Comparison of ENCODE assay signal across 13 cellular contexts in genomic region chr6:31838968-31839367, GRCh38. TPM values are rescaled to one million over a fixed set of nuclear protein-coding genes. Genes with fewer than 3 reads are reported as not detected.
DNase-seq lines count a peak whose midpoint lies in the region; ATAC-seq and TF ChIP-seq lines count a peak whose summit lies in the region.
"Had no signal": no experiment of that assay in that cellular context is flagged by ENCODE, and none has a peak within 500 bp of the region (broad histone marks: within the 10 kb centered on the region; RNA-seq: fewer than 3 reads in every experiment).

No MANE protein-coding gene starts in this region.

- peaks cover 31% of the 10 kb centered on the region for H4K20me1 ChIP-seq in HCT116 (ENCODE audit: insufficient read depth)

- H2AFZ ChIP-seq in HCT116 (ENCODE audit: low read depth, low read length, poor library complexity, severe bottlenecking) = no peak overlapping the region
- H2AFZ ChIP-seq: parathyroid adenoma had no signal

- peaks cover 23% of the 10 kb centered on the region for H3K36me3 ChIP-seq in CD8-positive, alpha-beta T cell (ENCODE audit: insufficient read depth, low read length)
- peaks cover 24 to 50% of the 10 kb centered on the region in 2 experiments; a peak in 3 of 4 replicates for H3K36me3 ChIP-seq in HCT116 (ENCODE audit: control insufficient read depth in 1 of 2, insufficient read depth in 2 of 2, low read length in 2 of 2)

- RAD21 ChIA-PET in HCT116 (lab: Charles Lee; ENCODE audit: low non-redundant PET in 1 of 2, low total read pairs in 2 of 2, uncharacterized antibody in 2 of 2, unreplicated experiment in 2 of 2) = no interaction called here

- intact Hi-C loops in CD8-positive, alpha-beta T cell (cut with DNase I, micrococcal nuclease) = loop anchor here (5.0 to 10.0 kb wide), 2 partner anchors 172 to 356 kb away; partner anchors contain the start of genes CSNK2B (in 1 of the 2), GPSM3 (in 1 of the 2), LY6G5B (in 1 of the 2) and PBX2 (in 1 of the 2)
- intact Hi-C loops in HCT116 (cut with micrococcal nuclease) = loop anchor here (10.0 kb wide), 1 partner anchor 294 kb away; the partner anchor contains the start of genes ATP6V1G2, DDX39B and NFKBIL1

- no peak for TF ChIP-seq RAD21 in HCT116 (IDR thresholded peaks at IDR 0.05; ENCODE audit: low read depth)

- peaks cover 44% of the 10 kb centered on the region for H3K4me1 Mint-ChIP-seq in CD8-positive, alpha-beta T cell (ENCODE audit: low read depth)
- H3K4me1 Mint-ChIP-seq in activated naive CD8-positive, alpha-beta T cell (ENCODE audit: low read depth) = peaks cover 19% of the 10 kb centered on the region
- peaks cover 42% of the 10 kb centered on the region for H3K4me1 Mint-ChIP-seq in nephron progenitor cell

- H3K9ac ChIP-seq in HCT116 (ENCODE audit: low read length) = no peak overlapping the region
- H3K9ac ChIP-seq: parathyroid adenoma had no signal

- CTCF ChIA-PET in CD8-positive, alpha-beta T cell (lab: Charles Lee) = interaction anchor here (0.9 to 1.3 kb wide), 4 partner anchors 8 to 40 kb away, joined by 3 to 6 read pairs (median 3); partner anchors contain the start of genes HSPA1A and HSPA1L
- CTCF ChIA-PET in HCT116 (lab: Charles Lee) = no interaction called here

- H3K9me3 ChIP-seq in CD8-positive, alpha-beta T cell (ENCODE audit: low read length) = no peaks in the 10 kb centered on the region
- H3K9me3 ChIP-seq in HCT116 (ENCODE audit: control insufficient read depth in 1 of 2, insufficient read depth in 1 of 2, low read depth in 1 of 2, low read length in 2 of 2) = no peaks in the 10 kb centered on the region

- DNase-seq in CD8-positive, alpha-beta T cell = no peak
- DNase-seq in HCT116 (ENCODE audit: low read depth, low spot score) (no peak), nephron progenitor cell (no peak), SIG-M5 (lab: John Stamatoyannopoulos, UW) (no peak)
- DNase-seq: DMS53; left colon; NCI-H446 treated with DMSO at 0.1 percent for 48 hours; stimulated activated CD4-positive, alpha-beta T cell treated with anti-CD3 and anti-CD28 coated beads, Interleukin-4, amount 100 ng/mL, for 24 hours had no signal

- no peak for TF ChIP-seq CTCF in CD8-positive, alpha-beta T cell (IDR thresholded peaks at IDR 0.05)
- TF ChIP-seq CTCF in HCT116 (IDR thresholded peaks at IDR 0.05 in 2 of 3, conservative IDR thresholded peaks at IDR 0.05 in 1 of 3; ENCODE audit: borderline replicate concordance in 1 of 3, insufficient read depth in 1 of 3, low read depth in 2 of 3, low read length in 2 of 3) = no peak
- no peak for TF ChIP-seq CTCF in nephron progenitor cell (IDR thresholded peaks at IDR 0.05)

- peaks cover 62% of the 10 kb centered on the region for H3K36me3 Mint-ChIP-seq in CD8-positive, alpha-beta T cell
- H3K36me3 Mint-ChIP-seq in activated naive CD8-positive, alpha-beta T cell = peaks cover 31% of the 10 kb centered on the region
- H3K36me3 Mint-ChIP-seq in nephron progenitor cell (ENCODE audit: low read depth) = peaks cover 55% of the 10 kb centered on the region

- H3K27me3 Mint-ChIP-seq in CD8-positive, alpha-beta T cell (ENCODE audit: low read depth) = no peaks in the 10 kb centered on the region
- H3K27me3 Mint-ChIP-seq in activated naive CD8-positive, alpha-beta T cell = no peaks in the 10 kb centered on the region
- peaks cover 8% of the 10 kb centered on the region for H3K27me3 Mint-ChIP-seq in nephron progenitor cell (ENCODE audit: low read depth, poor library complexity)

- no peak overlapping the region for H3K4me2 ChIP-seq in HCT116 (ENCODE audit: low read length)

- peaks cover 28% of the 10 kb centered on the region for H3K4me1 ChIP-seq in CD8-positive, alpha-beta T cell (ENCODE audit: insufficient read depth, low read length)
- H3K4me1 ChIP-seq in HCT116 (ENCODE audit: control insufficient read depth in 1 of 2, insufficient read depth in 2 of 2, low read length in 2 of 2) = peaks cover 14 to 32% of the 10 kb centered on the region in 2 experiments; a peak in 3 of 4 replicates

- TF ChIP-seq POLR2A in HCT116 (IDR thresholded peaks at IDR 0.05; ENCODE audit: borderline replicate concordance, extremely low read depth, insufficient read depth, insufficient read length) = no peak

- no peaks in the 10 kb centered on the region for H3K9me3 Mint-ChIP-seq in CD8-positive, alpha-beta T cell
- H3K9me3 Mint-ChIP-seq in activated naive CD8-positive, alpha-beta T cell (ENCODE audit: low read depth) = no peaks in the 10 kb centered on the region
- no peaks in the 10 kb centered on the region for H3K9me3 Mint-ChIP-seq in nephron progenitor cell

- no peak for ATAC-seq in CD8-positive, alpha-beta T cell
- ATAC-seq in HCT116 (no peak), HG02588 (IDR thresholded peaks at IDR 0.05; ENCODE audit: unreplicated experiment) (no peak), HG02885 (IDR thresholded peaks at IDR 0.05; ENCODE audit: poor library complexity, unreplicated experiment) (no peak)
- ATAC-seq: left colon had no signal

- H3K4me3 Mint-ChIP-seq in CD8-positive, alpha-beta T cell = peak overlapping the region; percentile 26
- peak overlapping the region; percentile 92 for H3K4me3 Mint-ChIP-seq in activated naive CD8-positive, alpha-beta T cell
- H3K4me3 Mint-ChIP-seq in nephron progenitor cell = peak overlapping the region; percentile 62

- H3K4me3 ChIP-seq in CD8-positive, alpha-beta T cell (ENCODE audit: low read depth, low read length) = no peak overlapping the region
- H3K4me3 ChIP-seq in HCT116 (replicated peaks in 1 of 2; ENCODE audit: low read depth in 1 of 2, low read length in 2 of 2) = no peak overlapping the region
- H3K4me3 ChIP-seq: cardiac muscle cell had no signal

- peak overlapping the region; percentile 30 for H3K27ac Mint-ChIP-seq in CD8-positive, alpha-beta T cell
- peak overlapping the region; percentile 77 for H3K27ac Mint-ChIP-seq in activated naive CD8-positive, alpha-beta T cell
- no peak overlapping the region for H3K27ac Mint-ChIP-seq in nephron progenitor cell

- BruUV-seq in HCT116 (replicated peaks; lab: Mats Ljungman, UMichigan) = no TSS peak

- POLR2A ChIA-PET in CD8-positive, alpha-beta T cell (lab: Charles Lee) = interaction anchor here (0.8 to 1.8 kb wide), 4 partner anchors 9 to 32 kb away, joined by 3 to 5 read pairs (median 3); partner anchors contain the start of gene HSPA1B
- POLR2A ChIA-PET in HCT116 (lab: Charles Lee) = interaction anchor here (1.8 to 2.9 kb wide), 3 partner anchors 11 to 48 kb away, joined by 6 to 11 read pairs (median 9); partner anchors contain the start of genes HSPA1B and NEU1

- H3K27ac ChIP-seq in CD8-positive, alpha-beta T cell (ENCODE audit: low read depth, low read length) = no peak overlapping the region
- H3K27ac ChIP-seq in HCT116 (ENCODE audit: low read depth, low read length) = peak overlapping the region; percentile 17; the same call in 1 of the 2 replicates
- H3K27ac ChIP-seq: parathyroid adenoma had no signal

- peaks cover 50% of the 10 kb centered on the region for H3K79me2 ChIP-seq in HCT116 (ENCODE audit: insufficient read depth, low read length)

- no peaks in the 10 kb centered on the region for H3K9me2 ChIP-seq in HCT116 (ENCODE audit: insufficient read depth)

- no peaks in the 10 kb centered on the region for H3K27me3 ChIP-seq in CD8-positive, alpha-beta T cell (ENCODE audit: insufficient read depth, low read length)
- no peaks in the 10 kb centered on the region for H3K27me3 ChIP-seq in HCT116 (ENCODE audit: insufficient read depth, low read length)
- H3K27me3 ChIP-seq: cardiac muscle cell had no signal

TF ChIP-seq in HCT116, 20 proteins besides CTCF, POLR2A, EP300 and RAD21:
- TF ChIP-seq ZNF274 (IDR thresholded peaks at IDR 0.05; ENCODE audit: low read depth, low read length) (no peak), MAX (IDR thresholded peaks at IDR 0.05) (no peak), YY1 (IDR thresholded peaks at IDR 0.05; ENCODE audit: extremely low read depth, insufficient replicate concordance, low read depth, low read length) (no peak), TCF7L2 (IDR thresholded peaks at IDR 0.05; ENCODE audit: borderline replicate concordance, extremely low read depth, insufficient read depth, insufficient read length) (no peak), SP1 (IDR thresholded peaks at IDR 0.05; ENCODE audit: low read depth) (no peak)

RNA-seq across cellular contexts. Expression of gene HSPA1B, which starts 11.4 kb away (rescaled TPM):
- total RNA-seq in CD8-positive, alpha-beta T cell = 1 to 10 TPM; 4.9 to 5.2 TPM
- 214 TPM for total RNA-seq in HCT116 (2021; ENCODE audit: unreplicated experiment)
- polyA plus RNA-seq in HCT116 (2012) = 112 and 220 TPM in 2 replicates

RNA-seq across cellular contexts. Expression of gene HSPA1A, which starts 23.6 kb away (rescaled TPM):
- total RNA-seq in CD8-positive, alpha-beta T cell = 1 to 10 TPM; 2.1 to 2.2 TPM
- 5.0 TPM for total RNA-seq in HCT116 (2021; ENCODE audit: unreplicated experiment)
- 0.55 and 2.8 TPM in 2 replicates for polyA plus RNA-seq in HCT116 (2012)

RNA-seq across cellular contexts. Expression of gene NEU1, which starts 23.7 kb away (rescaled TPM):
- total RNA-seq in CD8-positive, alpha-beta T cell = 10 to 100 TPM; 30.0 to 30.2 TPM
- total RNA-seq in HCT116 (2021; ENCODE audit: unreplicated experiment) = 15.1 TPM
- polyA plus RNA-seq in HCT116 (2012) = 21.8 and 23.0 TPM in 2 replicates

RNA-seq across cellular contexts. Expression of gene HSPA1L, which starts 23.9 kb away (rescaled TPM):
- total RNA-seq in CD8-positive, alpha-beta T cell = 1 to 10 TPM; 1.2 TPM
- total RNA-seq in HCT116 (2021; ENCODE audit: unreplicated experiment) = 0.12 TPM
- polyA plus RNA-seq in HCT116 (2012) = 0.20 and 0.42 TPM in 2 replicates

RNA-seq across cellular contexts. Expression of gene LSM2, which starts 32.2 kb away (rescaled TPM):
- 10 to 100 TPM; 19.6 to 26.4 TPM for total RNA-seq in CD8-positive, alpha-beta T cell
- 89.7 TPM for total RNA-seq in HCT116 (2021; ENCODE audit: unreplicated experiment)
- polyA plus RNA-seq in HCT116 (2012) = 98.8 and 102 TPM in 2 replicates

Comparison
In these comparisons a context has a peak if more than half of its experiments do, and no peak if none do; other contexts are left out.
1. H3K4me3 Mint-ChIP-seq: peak in every context shown above with its lines; median percentile 92 in activated naive CD8-positive, alpha-beta T cell; 62 in nephron progenitor cell; 26 in CD8-positive, alpha-beta T cell.
2. RNA of gene HSPA1B, which starts 11.4 kb away (total RNA-seq): 214 TPM in HCT116 (single experiment); 4.9 to 5.2 TPM in CD8-positive, alpha-beta T cell; every median in the first group is over 10 times any median in the second.